ENCODE assay signal across 8 cellular contexts in the genomic region with DNA sequence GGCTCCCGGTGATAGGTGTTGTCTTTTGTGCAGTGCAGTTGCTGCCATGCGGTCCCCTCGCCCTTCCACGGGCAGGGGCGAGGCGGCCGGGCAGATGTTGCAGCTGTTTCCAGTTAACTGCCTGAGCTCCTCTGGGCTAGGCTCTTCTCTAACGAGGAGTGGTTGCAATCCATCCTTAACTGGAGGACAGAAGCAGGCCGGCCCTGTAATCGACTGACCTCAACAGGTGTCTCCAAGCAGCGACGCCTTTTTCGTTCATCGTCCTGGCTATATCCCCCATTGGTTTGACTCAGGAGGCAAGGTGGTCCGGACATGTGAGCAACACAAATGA. TPM values are rescaled to one million over a fixed set of nuclear protein-coding genes. Genes with fewer than 3 reads are reported as not detected.
DNase-seq lines count a peak whose midpoint lies in the region; ATAC-seq lines count a peak whose summit lies in the region.

No MANE protein-coding gene starts in this region.

- peaks cover 17% of the 10 kb centered on the region for H3K27me3 Mint-ChIP-seq in dendritic cell treated with granulocyte-macrophage colony-stimulating factor and Interleukin-4, amounts not matched to agents 40 ng/mL and 50 ng/mL, for 4 days
- no peaks in the 10 kb centered on the region for H3K27me3 Mint-ChIP-seq in naive thymus-derived CD8-positive, alpha-beta T cell

- DNase-seq in DMS79 (lab: John Stamatoyannopoulos, UW) (peak; percentile 31), DMS79 treated with DMSO at 0.1 percent for 48 hours (lab: John Stamatoyannopoulos, UW) (no peak), NCI-H748 treated with DMSO at 0.1 percent for 48 hours (lab: John Stamatoyannopoulos, UW) (peak; percentile 47), NCI-H2107 treated with DMSO at 0.1 percent for 48 hours (lab: John Stamatoyannopoulos, UW; ENCODE audit: unreplicated experiment) (no peak), mucosa of gallbladder (ENCODE audit: low spot score) (no peak)
- DNase-seq in naive thymus-derived CD8-positive, alpha-beta T cell = no peak

- ATAC-seq in naive thymus-derived CD8-positive, alpha-beta T cell = no peak
- no peak for ATAC-seq in HG02852 (IDR thresholded peaks at IDR 0.05; ENCODE audit: unreplicated experiment)

- H3K27ac Mint-ChIP-seq in dendritic cell treated with granulocyte-macrophage colony-stimulating factor and Interleukin-4, amounts not matched to agents 40 ng/mL and 50 ng/mL, for 4 days = peak overlapping the region; percentile 98
- peak overlapping the region; percentile 6 to 96 (median 91) for H3K27ac Mint-ChIP-seq in naive thymus-derived CD8-positive, alpha-beta T cell

- no peaks in the 10 kb centered on the region for H3K9me3 Mint-ChIP-seq in dendritic cell treated with granulocyte-macrophage colony-stimulating factor and Interleukin-4, amounts not matched to agents 40 ng/mL and 50 ng/mL, for 4 days
- H3K9me3 Mint-ChIP-seq in naive thymus-derived CD8-positive, alpha-beta T cell = peaks cover 0 to 3% (median 0%) of the 10 kb centered on the region in 9 donors

- POLR2A ChIA-PET in naive thymus-derived CD8-positive, alpha-beta T cell (lab: Charles Lee) = no interaction called here

- H3K4me1 Mint-ChIP-seq in dendritic cell treated with granulocyte-macrophage colony-stimulating factor and Interleukin-4, amounts not matched to agents 40 ng/mL and 50 ng/mL, for 4 days (ENCODE audit: low read depth) = peaks cover 37% of the 10 kb centered on the region
- peaks cover 26 to 36% (median 32%) of the 10 kb centered on the region in 4 donors for H3K4me1 Mint-ChIP-seq in naive thymus-derived CD8-positive, alpha-beta T cell

- H3K4me3 Mint-ChIP-seq in dendritic cell treated with granulocyte-macrophage colony-stimulating factor and Interleukin-4, amounts not matched to agents 40 ng/mL and 50 ng/mL, for 4 days = peak overlapping the region; percentile 83
- peak overlapping the region; percentile 84 to 98 (median 94) for H3K4me3 Mint-ChIP-seq in naive thymus-derived CD8-positive, alpha-beta T cell

- H3K36me3 Mint-ChIP-seq in dendritic cell treated with granulocyte-macrophage colony-stimulating factor and Interleukin-4, amounts not matched to agents 40 ng/mL and 50 ng/mL, for 4 days (ENCODE audit: low read depth) = peaks cover 30% of the 10 kb centered on the region
- peaks cover 0 to 2% (median 0%) of the 10 kb centered on the region in 3 donors for H3K36me3 Mint-ChIP-seq in naive thymus-derived CD8-positive, alpha-beta T cell

- intact Hi-C loops in dendritic cell treated with granulocyte-macrophage colony-stimulating factor and Interleukin-4, amounts not matched to agents 40 ng/mL and 50 ng/mL, for 4 days (cut with micrococcal nuclease) = loop anchor here (5.0 to 10.0 kb wide), 4 partner anchors 339 to 693 kb away; no protein-coding TSS in a partner anchor

RNA-seq across cellular contexts. Expression of a gene that starts 1.9 kb away (rescaled TPM):
- total RNA-seq in naive thymus-derived CD8-positive, alpha-beta T cell = 10 to 100 TPM; 33.7 to 37.7 TPM
- 1 to 10 TPM; 4.1 to 9.5 (median 7.5) TPM for polyA plus RNA-seq in naive thymus-derived CD8-positive, alpha-beta T cell
- 185 TPM for total RNA-seq in mucosa of gallbladder

Comparison
In these comparisons a context has a peak if more than half of its experiments do, and no peak if none do; other contexts are left out.
1. DNase-seq: peak in DMS79 (single experiment) and NCI-H748 treated with DMSO at 0.1 percent for 48 hours (single experiment); none in DMS79 treated with DMSO at 0.1 percent for 48 hours (single experiment), naive thymus-derived CD8-positive, alpha-beta T cell (0 of 10), NCI-H2107 treated with DMSO at 0.1 percent for 48 hours (single experiment) and mucosa of gallbladder (single experiment).